Comparison of ENCODE assay signal across 1 cellular context in the genomic region with DNA sequence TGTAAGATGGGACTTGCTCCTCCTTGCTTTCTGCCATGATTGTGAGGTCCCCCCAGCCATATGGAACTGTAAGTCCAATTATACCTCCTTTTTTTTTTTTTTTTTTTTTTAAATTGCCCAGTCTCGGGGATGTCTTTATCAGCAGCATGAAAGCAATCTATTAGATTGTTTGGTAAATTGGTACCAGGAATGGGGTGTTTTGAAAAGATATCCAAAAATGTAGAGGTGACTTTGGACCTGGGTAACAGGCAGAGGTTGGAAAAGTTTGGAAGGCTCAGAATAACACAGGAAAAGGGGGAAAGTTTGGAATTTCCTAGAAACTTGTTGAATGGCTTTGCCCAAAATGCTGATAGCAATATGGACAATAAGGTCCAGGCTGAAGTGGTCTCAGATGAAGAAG.
A peak's percentile ranks its signal among the peaks of the same experiment; 100 is the strongest.
TF ChIP-seq lines count a peak whose summit lies in the region.

No MANE protein-coding gene starts in this region.

TF ChIP-seq in K562, 482 proteins besides CTCF, POLR2A, EP300 and RAD21 (continued from another document):
- TF ChIP-seq, protein P1, sequence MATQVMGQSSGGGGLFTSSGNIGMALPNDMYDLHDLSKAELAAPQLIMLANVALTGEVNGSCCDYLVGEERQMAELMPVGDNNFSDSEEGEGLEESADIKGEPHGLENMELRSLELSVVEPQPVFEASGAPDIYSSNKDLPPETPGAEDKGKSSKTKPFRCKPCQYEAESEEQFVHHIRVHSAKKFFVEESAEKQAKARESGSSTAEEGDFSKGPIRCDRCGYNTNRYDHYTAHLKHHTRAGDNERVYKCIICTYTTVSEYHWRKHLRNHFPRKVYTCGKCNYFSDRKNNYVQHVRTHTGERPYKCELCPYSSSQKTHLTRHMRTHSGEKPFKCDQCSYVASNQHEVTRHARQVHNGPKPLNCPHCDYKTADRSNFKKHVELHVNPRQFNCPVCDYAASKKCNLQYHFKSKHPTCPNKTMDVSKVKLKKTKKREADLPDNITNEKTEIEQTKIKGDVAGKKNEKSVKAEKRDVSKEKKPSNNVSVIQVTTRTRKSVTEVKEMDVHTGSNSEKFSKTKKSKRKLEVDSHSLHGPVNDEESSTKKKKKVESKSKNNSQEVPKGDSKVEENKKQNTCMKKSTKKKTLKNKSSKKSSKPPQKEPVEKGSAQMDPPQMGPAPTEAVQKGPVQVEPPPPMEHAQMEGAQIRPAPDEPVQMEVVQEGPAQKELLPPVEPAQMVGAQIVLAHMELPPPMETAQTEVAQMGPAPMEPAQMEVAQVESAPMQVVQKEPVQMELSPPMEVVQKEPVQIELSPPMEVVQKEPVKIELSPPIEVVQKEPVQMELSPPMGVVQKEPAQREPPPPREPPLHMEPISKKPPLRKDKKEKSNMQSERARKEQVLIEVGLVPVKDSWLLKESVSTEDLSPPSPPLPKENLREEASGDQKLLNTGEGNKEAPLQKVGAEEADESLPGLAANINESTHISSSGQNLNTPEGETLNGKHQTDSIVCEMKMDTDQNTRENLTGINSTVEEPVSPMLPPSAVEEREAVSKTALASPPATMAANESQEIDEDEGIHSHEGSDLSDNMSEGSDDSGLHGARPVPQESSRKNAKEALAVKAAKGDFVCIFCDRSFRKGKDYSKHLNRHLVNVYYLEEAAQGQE (CRISPR knock-in tag; IDR thresholded peaks at IDR 0.05; ENCODE audit: low read depth), result no peak
- TF ChIP-seq GABPB2 (CRISPR knock-in tag; conservative IDR thresholded peaks at IDR 0.05) (no peak), ARID1B (IDR thresholded peaks at IDR 0.05) (no peak), ZNF707 (CRISPR knock-in tag; conservative IDR thresholded peaks at IDR 0.05) (peak; percentile 70)
TF ChIP-seq in K562: peak in this region for 1.
